ENCODE assay signal across 14 cellular contexts in genomic region chr7:76073335-76073990, GRCh38. TPM values are rescaled to one million over a fixed set of nuclear protein-coding genes. Genes with fewer than 3 reads are reported as not detected.
DNase-seq lines count a peak whose midpoint lies in the region; ATAC-seq and TF ChIP-seq lines count a peak whose summit lies in the region.
"Had no signal": no experiment of that assay in that cellular context is flagged by ENCODE, and none has a peak within 500 bp of the region (broad histone marks: within the 10 kb centered on the region; RNA-seq: fewer than 3 reads in every experiment).

No MANE protein-coding gene starts in this region.

- no peaks in the 10 kb centered on the region for H4K20me1 ChIP-seq in HCT116 (ENCODE audit: insufficient read depth)
- H4K20me1 ChIP-seq in mammary epithelial cell (ENCODE audit: insufficient read depth, low read length) = no peaks in the 10 kb centered on the region

- H3K36me3 ChIP-seq in HCT116 (ENCODE audit: control insufficient read depth in 1 of 2, insufficient read depth in 2 of 2, low read length in 2 of 2) (no peaks in the 10 kb centered on the region), iPS-20b (ENCODE audit: insufficient read depth, low read depth, low read length) (no peaks in the 10 kb centered on the region), mammary epithelial cell (ENCODE audit: insufficient read depth, low read length) (no peaks in the 10 kb centered on the region)

- 94% methylated on average over 31 of the region's 45 CpGs for WGBS in mammary epithelial cell (ENCODE audit: low coverage, missing lambda C conversion rate)

- CTCF ChIA-PET in HCT116 (lab: Charles Lee) = no interaction called here
- CTCF ChIA-PET in mammary epithelial cell (lab: Charles Lee; ENCODE audit: low non-redundant PET) = no interaction called here

- no peaks in the 10 kb centered on the region for H3K79me2 ChIP-seq in HCT116 (ENCODE audit: insufficient read depth, low read length)
- no peaks in the 10 kb centered on the region for H3K79me2 ChIP-seq in mammary epithelial cell (ENCODE audit: insufficient read depth, low read length)

- peaks cover 13 to 42% of the 10 kb centered on the region in 2 experiments for H3K4me1 ChIP-seq in HCT116 (ENCODE audit: control insufficient read depth in 1 of 2, insufficient read depth in 2 of 2, low read length in 2 of 2)
- peaks cover 5% of the 10 kb centered on the region; the same call in 1 of the 2 replicates for H3K4me1 ChIP-seq in iPS-20b (ENCODE audit: insufficient read depth, low read length)
- H3K4me1 ChIP-seq in mammary epithelial cell (ENCODE audit: insufficient read depth, low read length) = peaks cover 21% of the 10 kb centered on the region

- no peaks in the 10 kb centered on the region for H3K9me2 ChIP-seq in HCT116 (ENCODE audit: insufficient read depth)

- peaks cover 10% of the 10 kb centered on the region for H3K4me1 Mint-ChIP-seq in chondrocyte (ENCODE audit: low read depth)

- H3K9me3 ChIP-seq in HCT116 (ENCODE audit: control insufficient read depth in 1 of 2, insufficient read depth in 1 of 2, low read depth in 1 of 2, low read length in 2 of 2) (no peaks in the 10 kb centered on the region), iPS-20b (ENCODE audit: insufficient read depth, low read depth, low read length) (no peaks in the 10 kb centered on the region), mammary epithelial cell (replicated peaks; ENCODE audit: insufficient read depth, low read length) (no peaks in the 10 kb centered on the region)

- peak in 2 of 3 experiments; percentile 32 to 50; a peak in 3 of 6 replicates for TF ChIP-seq CTCF in HCT116 (IDR thresholded peaks at IDR 0.05 in 2 of 3, conservative IDR thresholded peaks at IDR 0.05 in 1 of 3; ENCODE audit: borderline replicate concordance in 1 of 3, insufficient read depth in 1 of 3, low read depth in 2 of 3, low read length in 2 of 3)
- TF ChIP-seq CTCF in chondrocyte (IDR thresholded peaks at IDR 0.05) = peak; percentile 12
- no peak for TF ChIP-seq CTCF in mammary epithelial cell (conservative IDR thresholded peaks at IDR 0.05 in 1 of 2, IDR thresholded peaks at IDR 0.05 in 1 of 2; ENCODE audit: extremely low read depth in 1 of 2, insufficient read depth in 1 of 2, low read depth in 1 of 2, low read length in 2 of 2)

- H3K9me3 Mint-ChIP-seq in chondrocyte (ENCODE audit: low read depth) = peaks cover 6% of the 10 kb centered on the region

- H2AFZ ChIP-seq in HCT116 (ENCODE audit: low read depth, low read length, poor library complexity, severe bottlenecking) (no peak overlapping the region), mammary epithelial cell (ENCODE audit: low read depth, low read length) (no peak overlapping the region)

- H3K9ac ChIP-seq in HCT116 (ENCODE audit: low read length) (no peak overlapping the region), iPS-20b (ENCODE audit: low read depth, low read length) (peak overlapping the region; percentile 15), mammary epithelial cell (ENCODE audit: insufficient read depth, low read length) (no peak overlapping the region)

- in situ Hi-C loops in mammary epithelial cell (cut with MboI; ENCODE audit: low sequenced_read_pairs in 2 of 2) = loop anchor here in 1 of 2 donors (25.0 kb wide), 1 partner anchor 239 kb away; the partner anchor contains the start of gene HSPB1

- DNase-seq in HCT116 (ENCODE audit: low read depth, low spot score) (no peak), chondrocyte (ENCODE audit: low spot score) (no peak), NCI-H187 treated with DMSO at 0.1 percent for 48 hours (lab: John Stamatoyannopoulos, UW) (no peak), foreskin melanocyte (no peak), mammary epithelial cell (no peak)
- DNase-seq in activated CD4-positive, alpha-beta T cell treated with anti-CD3 and anti-CD28 coated beads for 1 hour = no peak
- DNase-seq: CD8-positive, alpha-beta T cell; HCEC 1CT; KG1; NCI-H1092; NCI-H187; NCI-H510A had no signal

- no peak overlapping the region for H3K4me2 ChIP-seq in HCT116 (ENCODE audit: low read length)
- H3K4me2 ChIP-seq in mammary epithelial cell (ENCODE audit: insufficient read depth, low read depth, low read length) = no peak overlapping the region

- H3K4me3 ChIP-seq in HCT116 (replicated peaks in 1 of 2; ENCODE audit: low read depth in 1 of 2, low read length in 2 of 2) = no peak overlapping the region
- H3K4me3 ChIP-seq in iPS-20b (ENCODE audit: low read length) = no peak overlapping the region
- no peak overlapping the region for H3K4me3 ChIP-seq in mammary epithelial cell (replicated peaks in 1 of 3; ENCODE audit: insufficient read depth in 1 of 3, low read depth in 2 of 3, low read length in 3 of 3)

- H3K4me3 Mint-ChIP-seq in chondrocyte (ENCODE audit: unreplicated experiment) = no peak overlapping the region
- H3K4me3 Mint-ChIP-seq: CD8-positive, alpha-beta T cell had no signal

- no peaks in the 10 kb centered on the region for H3K27me3 ChIP-seq in HCT116 (ENCODE audit: insufficient read depth, low read length)
- no peaks in the 10 kb centered on the region for H3K27me3 ChIP-seq in iPS-20b (ENCODE audit: insufficient read depth, low read length)
- no peaks in the 10 kb centered on the region for H3K27me3 ChIP-seq in mammary epithelial cell (ENCODE audit: insufficient read depth, low read length)

- no peak overlapping the region for H3K27ac ChIP-seq in HCT116 (ENCODE audit: low read depth, low read length)
- H3K27ac ChIP-seq in iPS-20b (ENCODE audit: low read length) = no peak overlapping the region
- no peak overlapping the region for H3K27ac ChIP-seq in mammary epithelial cell (ENCODE audit: insufficient read depth, low read depth, low read length)
- H3K27ac ChIP-seq: HL-60 had no signal

- no peaks in the 10 kb centered on the region for H3K36me3 Mint-ChIP-seq in chondrocyte (ENCODE audit: low read depth)

- intact Hi-C loops in HCT116 (cut with micrococcal nuclease) = no loop called here
- intact Hi-C loops in mammary epithelial cell (cut with micrococcal nuclease) = no loop called here

- no peak overlapping the region for H3K27ac Mint-ChIP-seq in chondrocyte (ENCODE audit: unreplicated experiment)
- H3K27ac Mint-ChIP-seq: CD8-positive, alpha-beta T cell had no signal

- RAD21 ChIA-PET in HCT116 (lab: Charles Lee; ENCODE audit: low non-redundant PET in 1 of 2, low total read pairs in 2 of 2, uncharacterized antibody in 2 of 2, unreplicated experiment in 2 of 2) = interaction anchor here in 1 of 2 experiments (0.5 kb wide), 1 partner anchor 297 kb away, joined by 3 read pairs; no protein-coding TSS in a partner anchor

- dilution Hi-C loops in mammary epithelial cell (cut with HindIII; ENCODE audit: low sequenced_read_pairs) = no loop called here

- ATAC-seq in HCT116 = peak; percentile 44
- ATAC-seq: CD8-positive, alpha-beta T cell had no signal

- TF ChIP-seq RAD21 in HCT116 (IDR thresholded peaks at IDR 0.05; ENCODE audit: low read depth) = peak; percentile 12; the same call in 1 of the 2 replicates

- no peak for TF ChIP-seq POLR2A in HCT116 (IDR thresholded peaks at IDR 0.05; ENCODE audit: borderline replicate concordance, extremely low read depth, insufficient read depth, insufficient read length)

- POLR2A ChIA-PET in HCT116 (lab: Charles Lee) = no interaction called here

- H3K27me3 Mint-ChIP-seq in chondrocyte (ENCODE audit: low read depth) = no peaks in the 10 kb centered on the region

- BruUV-seq in HCT116 (replicated peaks; lab: Mats Ljungman, UMichigan) = no TSS peak
- BruUV-seq in mammary epithelial cell (replicated peaks; lab: Mats Ljungman, UMichigan) = no TSS peak

TF ChIP-seq in HCT116, 20 proteins besides CTCF, POLR2A, EP300 and RAD21:
- TF ChIP-seq MAX (IDR thresholded peaks at IDR 0.05) (no peak), ZNF274 (IDR thresholded peaks at IDR 0.05; ENCODE audit: low read depth, low read length) (no peak), FOSL1 (IDR thresholded peaks at IDR 0.05; ENCODE audit: low read depth) (no peak), EZH2phosphoT487 (IDR thresholded peaks at IDR 0.05; ENCODE audit: borderline replicate concordance) (no peak), SRF (IDR thresholded peaks at IDR 0.05; ENCODE audit: low read depth) (no peak), CEBPB (IDR thresholded peaks at IDR 0.05; ENCODE audit: low read depth) (no peak)

RNA-seq across cellular contexts. Expression of gene MDH2, which starts 25.6 kb away (rescaled TPM):
- 357 TPM for total RNA-seq in HCT116 (2021; ENCODE audit: unreplicated experiment)
- polyA plus RNA-seq in HCT116 (2012) = 302 and 322 TPM in 2 replicates
- total RNA-seq in chondrocyte = 116 to 119 TPM (median 119 TPM) in 3 replicates
- total RNA-seq in mammary epithelial cell = 100 to 1,000 TPM in 1 of 2 donors, 10 to 100 TPM in 1; 44.0 to 188 TPM
- polyA plus RNA-seq in mammary epithelial cell = 162 TPM
- 221 TPM for polyA minus RNA-seq in mammary epithelial cell

RNA-seq across cellular contexts. Expression of gene STYXL1, which starts 25.7 kb away (rescaled TPM):
- 32.5 TPM for total RNA-seq in HCT116 (2021; ENCODE audit: unreplicated experiment)
- polyA plus RNA-seq in HCT116 (2012) = 32.6 and 41.3 TPM in 2 replicates
- 23.5 to 31.8 TPM (median 28.5 TPM) in 3 replicates for total RNA-seq in chondrocyte
- total RNA-seq in mammary epithelial cell = 10 to 100 TPM; 43.0 to 44.3 TPM
- polyA plus RNA-seq in mammary epithelial cell = 84.3 TPM
- 62.9 TPM for polyA minus RNA-seq in mammary epithelial cell

Comparison
In these comparisons a context has a peak if more than half of its experiments do, and no peak if none do; other contexts are left out.
1. CTCF ChIP-seq: peak in HCT116 (2 of 3) and chondrocyte (single experiment); none in mammary epithelial cell (0 of 2).